Comparison of ENCODE assay signal across 8 cellular contexts in genomic region chr5:163458778-163459405, GRCh38. TPM values are rescaled to one million over a fixed set of nuclear protein-coding genes. Genes with fewer than 3 reads are reported as not detected.
DNase-seq lines count a peak whose midpoint lies in the region; ATAC-seq and TF ChIP-seq lines count a peak whose summit lies in the region.

No MANE protein-coding gene starts in this region.

- H3K36me3 Mint-ChIP-seq in CD8-positive, alpha-beta memory T cell = peaks cover 4 to 36% (median 8%) of the 10 kb centered on the region in 3 donors
- H3K36me3 Mint-ChIP-seq in neural crest cell (ENCODE audit: low read depth) = peaks cover 16% of the 10 kb centered on the region

- H3K4me1 ChIP-seq in CD8-positive, alpha-beta memory T cell (ENCODE audit: insufficient read depth, low read length) = peaks cover 30% of the 10 kb centered on the region

- H3K27me3 Mint-ChIP-seq in CD8-positive, alpha-beta memory T cell = peaks cover 0 to 5% of the 10 kb centered on the region in 2 donors
- H3K27me3 Mint-ChIP-seq in neural crest cell (ENCODE audit: low read depth) = peaks cover 4% of the 10 kb centered on the region

- CTCF ChIA-PET in CD8-positive, alpha-beta memory T cell (lab: Charles Lee) = interaction anchor here (0.8 to 4.2 kb wide), 12 partner anchors 15 to 57 kb away, joined by 3 to 25 read pairs (median 6); partner anchors contain the start of genes CCNG1 and MAT2B

- TF ChIP-seq CTCF in coronary artery (IDR thresholded peaks at IDR 0.05) = no peak
- no peak for TF ChIP-seq CTCF in neural crest cell (conservative IDR thresholded peaks at IDR 0.05)
- no peak for TF ChIP-seq CTCF in GM10266 (IDR thresholded peaks at IDR 0.05; ENCODE audit: control insufficient read depth, insufficient read depth, low read depth, missing control alignments)

- peaks cover 0 to 2% (median 0%) of the 10 kb centered on the region in 5 donors for H3K9me3 Mint-ChIP-seq in CD8-positive, alpha-beta memory T cell
- H3K9me3 Mint-ChIP-seq in neural crest cell = peaks cover 2% of the 10 kb centered on the region

- H3K4me3 ChIP-seq in CD8-positive, alpha-beta memory T cell (ENCODE audit: low read length) = peak overlapping the region; percentile 99
- peak overlapping the region; percentile 84 for H3K4me3 ChIP-seq in coronary artery

- peaks cover 43 to 68% (median 67%) of the 10 kb centered on the region in 3 donors for H3K4me1 Mint-ChIP-seq in CD8-positive, alpha-beta memory T cell
- H3K4me1 Mint-ChIP-seq in neural crest cell = peaks cover 44% of the 10 kb centered on the region

- peak overlapping the region; percentile 98 for H3K27ac ChIP-seq in CD8-positive, alpha-beta memory T cell (ENCODE audit: low read depth, low read length)
- H3K27ac ChIP-seq in coronary artery = peak overlapping the region in 1 of 2 donors; percentile 96

- no peaks in the 10 kb centered on the region for H3K27me3 ChIP-seq in CD8-positive, alpha-beta memory T cell (ENCODE audit: insufficient read depth, low read length, poor library complexity, severe bottlenecking)

- no peak for ATAC-seq in GM19463 (IDR thresholded peaks at IDR 0.05; ENCODE audit: unreplicated experiment)

- POLR2A ChIA-PET in CD8-positive, alpha-beta memory T cell (lab: Charles Lee) = interaction anchor here (0.6 to 5.1 kb wide), 4 partner anchors 19 to 50 kb away, joined by 3 to 101 read pairs (median 20); partner anchors contain the start of genes CCNG1 and MAT2B

- no peak for DNase-seq in CD8-positive, alpha-beta memory T cell
- DNase-seq in NAMALWA (ENCODE audit: low spot score) = peak; percentile 48
- no peak for DNase-seq in coronary artery (ENCODE audit: low spot score)
- no peak for DNase-seq in neural crest cell (ENCODE audit: low read depth, low spot score)
- DNase-seq in H4 (ENCODE audit: low spot score) = no peak
- DNase-seq in GM10266 (ENCODE audit: extremely low spot score) = no peak
- no peak for DNase-seq in iPS-NIHi11 (ENCODE audit: low spot score)

- peaks cover 4% of the 10 kb centered on the region for H3K36me3 ChIP-seq in CD8-positive, alpha-beta memory T cell (ENCODE audit: insufficient read depth, low read length)

- peak overlapping the region; percentile 92 to 98 (median 96) for H3K4me3 Mint-ChIP-seq in CD8-positive, alpha-beta memory T cell
- peak overlapping the region; percentile 96 for H3K4me3 Mint-ChIP-seq in neural crest cell

- H3K9me3 ChIP-seq in CD8-positive, alpha-beta memory T cell (ENCODE audit: low read length) = no peaks in the 10 kb centered on the region

- peak overlapping the region; percentile 96 to 100 (median 99) for H3K27ac Mint-ChIP-seq in CD8-positive, alpha-beta memory T cell
- peak overlapping the region; percentile 100 for H3K27ac Mint-ChIP-seq in neural crest cell (ENCODE audit: unreplicated experiment)

RNA-seq across cellular contexts. Expression of gene NUDCD2, which starts 1.0 kb away (rescaled TPM):
- total RNA-seq in CD8-positive, alpha-beta memory T cell = 10 to 100 TPM; 31.3 to 36.2 TPM
- polyA plus RNA-seq in CD8-positive, alpha-beta memory T cell = 52.5 TPM
- total RNA-seq in neural crest cell = 40.7 and 43.7 TPM in 2 replicates
- 11.9 and 14.0 TPM in 2 replicates for total RNA-seq in H4 (2014; rRNA removed; shearing (Covaris generic))

RNA-seq across cellular contexts. Expression of gene HMMR, which starts 1.5 kb away (rescaled TPM):
- total RNA-seq in CD8-positive, alpha-beta memory T cell = 10 to 100 TPM; 40.6 to 43.8 TPM
- 0.18 TPM for polyA plus RNA-seq in CD8-positive, alpha-beta memory T cell
- 38.5 and 44.4 TPM in 2 replicates for total RNA-seq in neural crest cell
- total RNA-seq in H4 (2014; rRNA removed; shearing (Covaris generic)) = 45.7 and 47.1 TPM in 2 replicates

RNA-seq across cellular contexts. Expression of gene CCNG1, which starts 21.5 kb away (rescaled TPM):
- 10 to 100 TPM; 77.8 to 90.9 TPM for total RNA-seq in CD8-positive, alpha-beta memory T cell
- 104 TPM for polyA plus RNA-seq in CD8-positive, alpha-beta memory T cell
- total RNA-seq in neural crest cell = 194 and 202 TPM in 2 replicates
- 215 and 230 TPM in 2 replicates for total RNA-seq in H4 (2014; rRNA removed; shearing (Covaris generic))

RNA-seq across cellular contexts. Expression of gene MAT2B, which starts 46.5 kb away (rescaled TPM):
- total RNA-seq in CD8-positive, alpha-beta memory T cell = 100 to 1,000 TPM; 101 to 102 TPM
- polyA plus RNA-seq in CD8-positive, alpha-beta memory T cell = 288 TPM
- total RNA-seq in neural crest cell = 79.1 and 79.7 TPM in 2 replicates
- 101 and 118 TPM in 2 replicates for total RNA-seq in H4 (2014; rRNA removed; shearing (Covaris generic))
